27 cellular contexts compared by ENCODE assay signal in genomic region chr11:88068848-88069554, GRCh38.
"Had no signal": no experiment of that assay in that cellular context is flagged by ENCODE, and none has a peak within 500 bp of the region (broad histone marks: within the 10 kb centered on the region; RNA-seq: fewer than 3 reads in every experiment).

No MANE protein-coding gene starts in this region.

- H3K4me1 ChIP-seq: esophagus muscularis mucosa, foreskin keratinocyte, gastroesophageal sphincter, heart left ventricle, left ventricle myocardium inferior, pancreas, right lobe of liver, tibial nerve, vagina had no signal

- H3K27me3 Mint-ChIP-seq: memory B cell, progenitor cell of endocrine pancreas had no signal

- H3K27ac ChIP-seq: coronary artery, esophagus muscularis mucosa, foreskin keratinocyte, gastroesophageal sphincter, heart left ventricle, hepatocyte, left ventricle myocardium inferior, pancreas, right lobe of liver, thoracic aorta, tibial nerve, vagina had no signal

- H3K27ac Mint-ChIP-seq: memory B cell, natural killer cell, progenitor cell of endocrine pancreas had no signal

- DNase-seq: dermis blood vessel endothelial cell; effector memory CD4-positive, alpha-beta T cell; foreskin keratinocyte; kidney glomerular epithelial cell; left colon; left ventricle myocardium inferior; natural killer cell; occipital lobe; right lobe of liver; small intestine; stimulated activated CD4-positive, alpha-beta T cell treated with anti-CD3 and anti-CD28 coated beads, Interleukin-12 subunit alpha, Interleukin-12 subunit beta, amount 100 ng/mL, for 4 hours; stimulated activated CD4-positive, alpha-beta T cell treated with anti-CD3 and anti-CD28 coated beads, Interleukin-1b, Interleukin-23, amount 100 ng/mL, for 48 hours; stimulated activated CD4-positive, alpha-beta T cell treated with anti-CD3 and anti-CD28 coated beads, Interleukin-4, amount 100 ng/mL, for 1 hour; stimulated activated CD8-positive, alpha-beta memory T cell treated with anti-CD3 and anti-CD28 coated beads, Interleukin-4, amount 100 ng/mL, for 48 hours; stimulated activated naive CD4-positive, alpha-beta T cell treated with Interleukin-2 at 50 U/mL for 16 hours had no signal

- H3K9me3 ChIP-seq: pancreas, right lobe of liver, thoracic aorta, vagina had no signal

- H3K4me1 Mint-ChIP-seq: memory B cell, natural killer cell had no signal

- H3K4me3 ChIP-seq: coronary artery, esophagus muscularis mucosa, gastroesophageal sphincter, heart left ventricle, hepatocyte, left ventricle myocardium inferior, lung, pancreas, right lobe of liver, thoracic aorta, tibial nerve, vagina had no signal

- H3K4me3 Mint-ChIP-seq: memory B cell, natural killer cell had no signal

- H3K36me3 ChIP-seq: esophagus muscularis mucosa, gastroesophageal sphincter, heart left ventricle, left ventricle myocardium inferior, pancreas, right lobe of liver, thoracic aorta, tibial nerve, vagina had no signal

- ATAC-seq: foreskin keratinocyte, gastroesophageal sphincter, heart left ventricle, left colon, pancreas had no signal

- H3K27me3 ChIP-seq: esophagus muscularis mucosa, foreskin keratinocyte, gastroesophageal sphincter, heart left ventricle, hepatocyte, pancreas, right lobe of liver, tibial nerve, vagina had no signal

- H3K36me3 Mint-ChIP-seq: memory B cell had no signal
